ENCODE assay signal across 27 cellular contexts in genomic region chr10:123016228-123016627, GRCh38.
"Had no signal": no experiment of that assay in that cellular context is flagged by ENCODE, and none has a peak within 500 bp of the region (broad histone marks: within the 10 kb centered on the region; RNA-seq: fewer than 3 reads in every experiment).

No MANE protein-coding gene starts in this region.

- H3K27me3 ChIP-seq: pancreas, sigmoid colon, spleen, tibial nerve, vagina had no signal

- H3K4me3 Mint-ChIP-seq: naive thymus-derived CD8-positive, alpha-beta T cell; nephron; neural crest cell; stimulated activated effector memory CD8-positive, alpha-beta T cell treated with anti-CD3 and anti-CD28 coated beads, Interleukin-12 subunit alpha, Interleukin-12 subunit beta, amount 100 ng/mL, for 72 hours; stimulated activated naive CD8-positive, alpha-beta T cell treated with anti-CD3 and anti-CD28 coated beads, Interleukin-15, Interleukin-2, amounts not matched to agents 100 ng/mL and 50 ng/mL, for 24 hours; type B pancreatic cell had no signal

- DNase-seq: hippocampal formation; kidney glomerular epithelial cell; left cardiac atrium; left ventricle myocardium superior; lower lobe of right lung; mammary epithelial cell; mesenchymal stem cell; naive thymus-derived CD8-positive, alpha-beta T cell; nucleus accumbens; pancreas; posterior cingulate gyrus; retina; right cardiac atrium; sigmoid colon; small intestine; spleen; stimulated activated CD4-positive, alpha-beta T cell treated with anti-CD3 and anti-CD28 coated beads, Interleukin-4, amount 100 ng/mL, for 24 hours; stimulated activated naive CD4-positive, alpha-beta T cell had no signal

- ATAC-seq: left cardiac atrium; left lobe of liver; left ventricle myocardium superior; naive thymus-derived CD8-positive, alpha-beta T cell; pancreas; right cardiac atrium; stimulated activated effector memory CD8-positive, alpha-beta T cell treated with anti-CD3 and anti-CD28 coated beads, Interleukin-12 subunit alpha, Interleukin-12 subunit beta, amount 100 ng/mL, for 72 hours had no signal

- H3K36me3 Mint-ChIP-seq: stimulated activated effector memory CD8-positive, alpha-beta T cell treated with anti-CD3 and anti-CD28 coated beads, Interleukin-12 subunit alpha, Interleukin-12 subunit beta, amount 100 ng/mL, for 72 hours had no signal

- H3K4me3 ChIP-seq: lower lobe of right lung, pancreas, prostate gland, sigmoid colon, spleen, tibial nerve, vagina had no signal

- H3K27me3 Mint-ChIP-seq: naive thymus-derived CD8-positive, alpha-beta T cell; stimulated activated naive CD8-positive, alpha-beta T cell treated with anti-CD3 and anti-CD28 coated beads, Interleukin-15, Interleukin-2, amounts not matched to agents 100 ng/mL and 50 ng/mL, for 24 hours; type B pancreatic cell had no signal

- H3K4me1 Mint-ChIP-seq: nephron; neural crest cell; stimulated activated effector memory CD8-positive, alpha-beta T cell treated with anti-CD3 and anti-CD28 coated beads, Interleukin-12 subunit alpha, Interleukin-12 subunit beta, amount 100 ng/mL, for 72 hours had no signal

- H3K27ac Mint-ChIP-seq: naive thymus-derived CD8-positive, alpha-beta T cell; nephron; stimulated activated effector memory CD8-positive, alpha-beta T cell treated with anti-CD3 and anti-CD28 coated beads, Interleukin-12 subunit alpha, Interleukin-12 subunit beta, amount 100 ng/mL, for 72 hours; stimulated activated naive CD8-positive, alpha-beta T cell treated with anti-CD3 and anti-CD28 coated beads, Interleukin-15, Interleukin-2, amounts not matched to agents 100 ng/mL and 50 ng/mL, for 24 hours; type B pancreatic cell had no signal

- H3K4me1 ChIP-seq: sigmoid colon, spleen had no signal

- H3K36me3 ChIP-seq: lower lobe of right lung, pancreas, prostate gland, sigmoid colon, tibial nerve, vagina had no signal

- H3K9me3 ChIP-seq: lower lobe of right lung, pancreas, prostate gland, sigmoid colon, spleen, tibial nerve, vagina had no signal

- H3K27ac ChIP-seq: lower lobe of right lung, pancreas, sigmoid colon, spleen, tibial nerve, vagina had no signal

- H3K9me3 Mint-ChIP-seq: naive thymus-derived CD8-positive, alpha-beta T cell; nephron; neural crest cell; stimulated activated effector memory CD8-positive, alpha-beta T cell treated with anti-CD3 and anti-CD28 coated beads, Interleukin-12 subunit alpha, Interleukin-12 subunit beta, amount 100 ng/mL, for 72 hours; stimulated activated naive CD8-positive, alpha-beta T cell treated with anti-CD3 and anti-CD28 coated beads, Interleukin-15, Interleukin-2, amounts not matched to agents 100 ng/mL and 50 ng/mL, for 24 hours; type B pancreatic cell had no signal
